In genomic region chr2:172087191-172087779, GRCh38 we compare ENCODE assay signal across 13 cellular contexts. TPM values are rescaled to one million over a fixed set of nuclear protein-coding genes. Genes with fewer than 3 reads are reported as not detected.
DNase-seq lines count a peak whose midpoint lies in the region; ATAC-seq lines count a peak whose summit lies in the region.
"Had no signal": no experiment of that assay in that cellular context is flagged by ENCODE, and none has a peak within 500 bp of the region (broad histone marks: within the 10 kb centered on the region; RNA-seq: fewer than 3 reads in every experiment).

No MANE protein-coding gene starts in this region.

- no peaks in the 10 kb centered on the region for H3K9me3 Mint-ChIP-seq in activated naive CD4-positive, alpha-beta T cell treated with anti-CD3 and anti-CD28 coated beads for 36 hours
- H3K9me3 Mint-ChIP-seq in activated T-cell treated with anti-CD3 and anti-CD28 coated beads, Interleukin-2, amount 50 U/mL, for 24 hours, result no peaks in the 10 kb centered on the region
- peaks cover 2% of the 10 kb centered on the region for H3K9me3 Mint-ChIP-seq in stimulated activated memory B cell treated with anti-CD40 and anti-IgM and Interleukin-4, amounts not matched to agents 10 μg/mL and 1 μg/mL and 100 μg/mL, for 72 hours

- H3K4me3 Mint-ChIP-seq in activated naive CD4-positive, alpha-beta T cell treated with anti-CD3 and anti-CD28 coated beads for 36 hours, result peak overlapping the region; percentile 59
- H3K4me3 Mint-ChIP-seq in activated T-cell treated with anti-CD3 and anti-CD28 coated beads, Interleukin-2, amount 50 U/mL, for 24 hours, result peak overlapping the region; percentile 52
- H3K4me3 Mint-ChIP-seq in stimulated activated memory B cell treated with anti-CD40 and anti-IgM and Interleukin-4, amounts not matched to agents 10 μg/mL and 1 μg/mL and 100 μg/mL, for 72 hours, result peak overlapping the region; percentile 38

- CTCF ChIA-PET in activated naive CD4-positive, alpha-beta T cell treated with anti-CD3 and anti-CD28 coated beads for 36 hours (lab: Charles Lee), result interaction anchor here (0.5 to 3.7 kb wide), 6 partner anchors 15 to 643 kb away, joined by 3 to 21 read pairs (median 4); partner anchors contain the start of gene DLX2

- peaks cover 61% of the 10 kb centered on the region for H3K4me1 Mint-ChIP-seq in activated naive CD4-positive, alpha-beta T cell treated with anti-CD3 and anti-CD28 coated beads for 36 hours (ENCODE audit: low read depth)
- peaks cover 54% of the 10 kb centered on the region for H3K4me1 Mint-ChIP-seq in activated T-cell treated with anti-CD3 and anti-CD28 coated beads, Interleukin-2, amount 50 U/mL, for 24 hours (ENCODE audit: low read depth)
- peaks cover 42% of the 10 kb centered on the region for H3K4me1 Mint-ChIP-seq in stimulated activated memory B cell treated with anti-CD40 and anti-IgM and Interleukin-4, amounts not matched to agents 10 μg/mL and 1 μg/mL and 100 μg/mL, for 72 hours

- no peak for ATAC-seq in stimulated activated memory B cell treated with anti-CD40 and anti-IgM and Interleukin-4, amounts not matched to agents 10 μg/mL and 1 μg/mL and 100 μg/mL, for 72 hours
- ATAC-seq: heart right ventricle had no signal

- H3K27ac Mint-ChIP-seq in activated naive CD4-positive, alpha-beta T cell treated with anti-CD3 and anti-CD28 coated beads for 36 hours, result peak overlapping the region; percentile 50
- peak overlapping the region; percentile 77 for H3K27ac Mint-ChIP-seq in activated T-cell treated with anti-CD3 and anti-CD28 coated beads, Interleukin-2, amount 50 U/mL, for 24 hours
- no peak overlapping the region for H3K27ac Mint-ChIP-seq in stimulated activated memory B cell treated with anti-CD40 and anti-IgM and Interleukin-4, amounts not matched to agents 10 μg/mL and 1 μg/mL and 100 μg/mL, for 72 hours
- H3K27ac Mint-ChIP-seq: CD8-positive, alpha-beta T cell had no signal

- no peaks in the 10 kb centered on the region for H3K36me3 Mint-ChIP-seq in activated naive CD4-positive, alpha-beta T cell treated with anti-CD3 and anti-CD28 coated beads for 36 hours (ENCODE audit: low read depth)
- H3K36me3 Mint-ChIP-seq in activated T-cell treated with anti-CD3 and anti-CD28 coated beads, Interleukin-2, amount 50 U/mL, for 24 hours (ENCODE audit: low read depth), result no peaks in the 10 kb centered on the region
- no peaks in the 10 kb centered on the region for H3K36me3 Mint-ChIP-seq in stimulated activated memory B cell treated with anti-CD40 and anti-IgM and Interleukin-4, amounts not matched to agents 10 μg/mL and 1 μg/mL and 100 μg/mL, for 72 hours
- H3K36me3 Mint-ChIP-seq: CD8-positive, alpha-beta T cell had no signal

- DNase-seq in activated naive CD4-positive, alpha-beta T cell treated with anti-CD3 and anti-CD28 coated beads for 36 hours, result no peak
- DNase-seq in activated naive CD4-positive, alpha-beta T cell (lab: John Stamatoyannopoulos, UW), result no peak
- peak; percentile 30 for DNase-seq in activated T-cell treated with anti-CD3 and anti-CD28 coated beads, Interleukin-2, amount 50 U/mL, for 24 hours
- DNase-seq in stimulated activated CD4-positive, alpha-beta T cell treated with anti-CD3 and anti-CD28 coated beads, Interleukin-12 subunit alpha, Interleukin-12 subunit beta, amount 100 ng/mL, for 4 hours, result no peak
- DNase-seq in effector CD8-positive, alpha-beta T cell (lab: John Stamatoyannopoulos, UW), result no peak
- no peak for DNase-seq in central memory CD4-positive, alpha-beta T cell
- DNase-seq: NCI-H1694, OCI-M1 had no signal

- intact Hi-C loops in activated naive CD4-positive, alpha-beta T cell treated with anti-CD3 and anti-CD28 coated beads for 36 hours (cut with micrococcal nuclease), result no loop called here

- H3K27me3 Mint-ChIP-seq in activated naive CD4-positive, alpha-beta T cell treated with anti-CD3 and anti-CD28 coated beads for 36 hours (ENCODE audit: low read depth), result peaks cover 96% of the 10 kb centered on the region
- H3K27me3 Mint-ChIP-seq in activated T-cell treated with anti-CD3 and anti-CD28 coated beads, Interleukin-2, amount 50 U/mL, for 24 hours, result peaks cover 98% of the 10 kb centered on the region
- peaks cover 93% of the 10 kb centered on the region for H3K27me3 Mint-ChIP-seq in stimulated activated memory B cell treated with anti-CD40 and anti-IgM and Interleukin-4, amounts not matched to agents 10 μg/mL and 1 μg/mL and 100 μg/mL, for 72 hours

- peaks cover 2% of the 10 kb centered on the region for H3K9me3 ChIP-seq in iPS-18c (ENCODE audit: control insufficient read depth, insufficient read depth, low read length)
- H3K9me3 ChIP-seq: heart right ventricle, neutrophil had no signal

- H3K4me3 ChIP-seq in iPS-18c (ENCODE audit: insufficient read depth, low read depth, low read length), result peak overlapping the region; percentile 29; the same call in 1 of the 2 replicates

RNA-seq across cellular contexts. Expression of gene DLX1, which starts 2.0 kb away (rescaled TPM):
- total RNA-seq in activated naive CD4-positive, alpha-beta T cell treated with anti-CD3 and anti-CD28 coated beads for 36 hours, result not detected
- total RNA-seq: CD8-positive, alpha-beta T cell had no signal

RNA-seq across cellular contexts. Expression of gene DLX2, which starts 15.4 kb away (rescaled TPM):
- total RNA-seq in activated naive CD4-positive, alpha-beta T cell treated with anti-CD3 and anti-CD28 coated beads for 36 hours, result not detected
